In the genomic region with DNA sequence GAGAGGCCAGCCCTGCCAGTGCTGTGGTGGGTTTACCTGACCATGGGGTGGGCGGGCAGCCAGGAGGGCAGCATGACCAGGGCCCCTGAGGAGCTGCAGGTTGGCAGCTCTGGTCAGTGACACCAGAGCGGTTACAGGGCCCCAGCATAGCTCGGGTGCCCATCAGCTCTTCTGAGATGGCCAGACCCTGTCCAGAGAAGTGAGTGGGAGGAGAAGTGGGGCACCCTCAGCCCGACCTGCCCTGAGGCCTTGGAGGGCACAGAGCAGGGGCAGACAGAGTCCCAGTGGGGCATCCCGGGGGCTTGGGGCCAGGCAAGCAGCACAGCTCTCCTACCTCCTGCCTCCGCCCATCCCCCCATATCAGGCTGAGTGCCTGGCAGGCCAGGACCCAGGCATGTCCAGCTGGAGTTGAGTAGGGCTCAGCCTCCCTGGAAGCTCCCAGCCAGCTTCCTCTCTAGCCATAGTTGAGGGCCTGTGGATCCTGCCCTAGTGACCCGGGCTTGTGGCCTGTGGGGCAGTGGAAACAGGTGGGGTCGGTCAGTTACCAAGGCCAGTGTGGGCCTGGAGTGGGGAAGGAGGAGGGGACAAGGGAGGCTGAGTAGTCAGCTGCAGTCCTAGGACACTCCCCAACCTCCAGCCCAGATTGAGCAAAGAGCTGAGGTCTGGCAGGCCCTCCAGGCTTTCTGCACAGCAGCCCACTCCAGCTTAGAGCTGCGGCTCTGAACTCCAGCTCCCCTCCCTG, we compare ENCODE assay signal across 20 cellular contexts.
"Had no signal": no experiment of that assay in that cellular context is flagged by ENCODE, and none has a peak within 500 bp of the region (broad histone marks: within the 10 kb centered on the region; RNA-seq: fewer than 3 reads in every experiment).

No MANE protein-coding gene starts in this region.

- H3K36me3 ChIP-seq: brain microvascular endothelial cell, lower lobe of right lung had no signal

- H3K27ac ChIP-seq: brain microvascular endothelial cell, gastroesophageal sphincter, heart left ventricle, lower lobe of right lung, skin epidermis, tibial nerve had no signal

- DNase-seq: activated CD4-positive, alpha-beta T cell treated with anti-CD3 and anti-CD28 coated beads, Interleukin-2, amount 10 ng/mL, durations not matched to agents 7 days and 5 days; activated CD8-positive, alpha-beta T cell treated with anti-CD3 and anti-CD28 coated beads, Interleukin-2, amount 10 ng/mL, durations not matched to agents 7 days and 5 days; activated naive CD4-positive, alpha-beta T cell treated with anti-CD3 and anti-CD28 coated beads, Interleukin-2, amount 10 ng/mL, durations not matched to agents 7 days and 5 days; activated naive CD8-positive, alpha-beta T cell treated with anti-CD3 and anti-CD28 coated beads, Interleukin-2, amount 50 U/mL, for 24 hours; activated T-cell treated with anti-CD3 and anti-CD28 coated beads, Interleukin-2, amount 50 U/mL, for 24 hours; brain microvascular endothelial cell; cortex of kidney; effector CD4-positive, alpha-beta T cell; lower lobe of right lung; stimulated activated CD4-positive, alpha-beta T cell treated with anti-CD3 and anti-CD28 coated beads, Interleukin-15, amount 100 ng/mL, for 24 hours; stimulated activated CD4-positive, alpha-beta T cell treated with anti-CD3 and anti-CD28 coated beads, Interleukin-2, amount 100 ng/mL, for 48 hours; T1000 had no signal

- H3K4me3 Mint-ChIP-seq: activated CD4-positive, alpha-beta T cell treated with anti-CD3 and anti-CD28 coated beads, Interleukin-2, amount 10 ng/mL, durations not matched to agents 7 days and 5 days; activated CD8-positive, alpha-beta T cell treated with anti-CD3 and anti-CD28 coated beads, Interleukin-2, amount 10 ng/mL, durations not matched to agents 7 days and 5 days; activated naive CD4-positive, alpha-beta T cell treated with anti-CD3 and anti-CD28 coated beads, Interleukin-2, amount 10 ng/mL, durations not matched to agents 7 days and 5 days; activated naive CD8-positive, alpha-beta T cell treated with anti-CD3 and anti-CD28 coated beads, Interleukin-2, amount 50 U/mL, for 24 hours; activated T-cell treated with anti-CD3 and anti-CD28 coated beads, Interleukin-2, amount 50 U/mL, for 24 hours; stimulated activated naive CD8-positive, alpha-beta T cell treated with anti-CD3 and anti-CD28 coated beads, Interleukin-15, Interleukin-2, amounts not matched to agents 100 ng/mL and 50 ng/mL, for 24 hours had no signal

- ATAC-seq: activated CD4-positive, CD25-positive, alpha-beta regulatory T cell treated with anti-CD3 and anti-CD28 coated beads, Interleukin-2, amount 50 U/mL, for 24 hours; activated CD8-positive, alpha-beta T cell treated with anti-CD3 and anti-CD28 coated beads, Interleukin-2, amount 10 ng/mL, durations not matched to agents 7 days and 5 days; activated naive CD8-positive, alpha-beta T cell treated with anti-CD3 and anti-CD28 coated beads, Interleukin-2, amount 50 U/mL, for 24 hours; gastroesophageal sphincter; heart left ventricle; lower lobe of right lung had no signal

- H3K4me1 ChIP-seq: gastroesophageal sphincter, lower lobe of right lung, tibial nerve had no signal

- H3K4me3 ChIP-seq: gastroesophageal sphincter, heart left ventricle, lower lobe of right lung, skin epidermis, tibial nerve had no signal

- H3K36me3 Mint-ChIP-seq: activated naive CD4-positive, alpha-beta T cell treated with anti-CD3 and anti-CD28 coated beads, Interleukin-2, amount 10 ng/mL, durations not matched to agents 7 days and 5 days had no signal

- FAIRE-seq: urothelium cell line had no signal

- H3K9me3 ChIP-seq: gastroesophageal sphincter, heart left ventricle, lower lobe of right lung, tibial nerve had no signal

- H3K27me3 ChIP-seq: brain microvascular endothelial cell, gastroesophageal sphincter, heart left ventricle, tibial nerve had no signal

- H3K9me3 Mint-ChIP-seq: activated CD4-positive, alpha-beta T cell treated with anti-CD3 and anti-CD28 coated beads, Interleukin-2, amount 10 ng/mL, durations not matched to agents 7 days and 5 days; activated naive CD4-positive, alpha-beta T cell treated with anti-CD3 and anti-CD28 coated beads, Interleukin-2, amount 10 ng/mL, durations not matched to agents 7 days and 5 days; activated naive CD8-positive, alpha-beta T cell treated with anti-CD3 and anti-CD28 coated beads, Interleukin-2, amount 50 U/mL, for 24 hours; activated T-cell treated with anti-CD3 and anti-CD28 coated beads, Interleukin-2, amount 50 U/mL, for 24 hours; stimulated activated naive CD8-positive, alpha-beta T cell treated with anti-CD3 and anti-CD28 coated beads, Interleukin-15, Interleukin-2, amounts not matched to agents 100 ng/mL and 50 ng/mL, for 24 hours had no signal

- H3K4me1 Mint-ChIP-seq: activated CD4-positive, alpha-beta T cell treated with anti-CD3 and anti-CD28 coated beads, Interleukin-2, amount 10 ng/mL, durations not matched to agents 7 days and 5 days; activated naive CD4-positive, alpha-beta T cell treated with anti-CD3 and anti-CD28 coated beads, Interleukin-2, amount 10 ng/mL, durations not matched to agents 7 days and 5 days; activated naive CD8-positive, alpha-beta T cell treated with anti-CD3 and anti-CD28 coated beads, Interleukin-2, amount 50 U/mL, for 24 hours had no signal

- H3K27me3 Mint-ChIP-seq: activated CD4-positive, alpha-beta T cell treated with anti-CD3 and anti-CD28 coated beads, Interleukin-2, amount 10 ng/mL, durations not matched to agents 7 days and 5 days; activated naive CD4-positive, alpha-beta T cell treated with anti-CD3 and anti-CD28 coated beads, Interleukin-2, amount 10 ng/mL, durations not matched to agents 7 days and 5 days; activated naive CD8-positive, alpha-beta T cell treated with anti-CD3 and anti-CD28 coated beads, Interleukin-2, amount 50 U/mL, for 24 hours; activated T-cell treated with anti-CD3 and anti-CD28 coated beads, Interleukin-2, amount 50 U/mL, for 24 hours; progenitor cell of endocrine pancreas; stimulated activated naive CD8-positive, alpha-beta T cell treated with anti-CD3 and anti-CD28 coated beads, Interleukin-15, Interleukin-2, amounts not matched to agents 100 ng/mL and 50 ng/mL, for 24 hours had no signal
